Comparison of ENCODE assay signal across 23 cellular contexts in genomic region chr2:219719521-219719920, GRCh38.
"Had no signal": no experiment of that assay in that cellular context is flagged by ENCODE, and none has a peak within 500 bp of the region (broad histone marks: within the 10 kb centered on the region; RNA-seq: fewer than 3 reads in every experiment).

No MANE protein-coding gene starts in this region.

- H3K9me3 ChIP-seq: colonic mucosa, gastroesophageal sphincter, heart left ventricle, left lung, lower lobe of right lung, mucosa of descending colon had no signal

- H3K4me1 Mint-ChIP-seq: endodermal cell, immature natural killer cell, mesothelial cell of epicardium, naive B cell had no signal

- H3K79me2 ChIP-seq: hepatocyte had no signal

- H3K36me3 ChIP-seq: colonic mucosa, gastroesophageal sphincter, heart left ventricle, left lung, lower lobe of right lung had no signal

- H3K4me3 Mint-ChIP-seq: dendritic cell treated with granulocyte-macrophage colony-stimulating factor and Interleukin-4, amounts not matched to agents 40 ng/mL and 50 ng/mL, for 4 days; effector memory CD8-positive, alpha-beta T cell; endodermal cell; immature natural killer cell; mesothelial cell of epicardium; naive B cell had no signal

- H3K27ac ChIP-seq: colonic mucosa, epithelial cell of prostate, foreskin keratinocyte, gastroesophageal sphincter, heart left ventricle, hepatocyte, left lung, lower lobe of right lung had no signal

- H3K9me3 Mint-ChIP-seq: dendritic cell treated with granulocyte-macrophage colony-stimulating factor and Interleukin-4, amounts not matched to agents 40 ng/mL and 50 ng/mL, for 4 days; effector memory CD8-positive, alpha-beta T cell; endodermal cell; immature natural killer cell had no signal

- H3K27ac Mint-ChIP-seq: dendritic cell treated with granulocyte-macrophage colony-stimulating factor and Interleukin-4, amounts not matched to agents 40 ng/mL and 50 ng/mL, for 4 days; effector memory CD8-positive, alpha-beta T cell; endodermal cell; immature natural killer cell; mesothelial cell of epicardium; naive B cell had no signal

- ATAC-seq: effector memory CD8-positive, alpha-beta T cell; esophagus mucosa; foreskin keratinocyte; gastroesophageal sphincter; heart left ventricle; left cardiac atrium; left lung; left ventricle myocardium superior; lower lobe of right lung; mucosa of descending colon had no signal

- H3K27me3 ChIP-seq: colonic mucosa, foreskin keratinocyte, hepatocyte, left lung had no signal

- H3K4me2 ChIP-seq: hepatocyte had no signal

- H3K4me1 ChIP-seq: colonic mucosa, foreskin keratinocyte, gastroesophageal sphincter, left lung, lower lobe of right lung had no signal

- DNase-seq: colonic mucosa; cortex of kidney; effector CD8-positive, alpha-beta T cell; effector memory CD8-positive, alpha-beta T cell; endodermal cell; erythroblast; foreskin keratinocyte; heart left ventricle; hypothalamus; immature natural killer cell; left cardiac atrium; left lung; left ventricle myocardium superior; lower lobe of right lung; mesenchymal stem cell; mucosa of descending colon; naive B cell had no signal

- H3K36me3 Mint-ChIP-seq: immature natural killer cell, mesothelial cell of epicardium, naive B cell had no signal

- H2AFZ ChIP-seq: hepatocyte had no signal

- H3K4me3 ChIP-seq: colonic mucosa, gastroesophageal sphincter, heart left ventricle, hepatocyte, left lung, lower lobe of right lung, mucosa of descending colon had no signal
